21 cellular contexts compared by ENCODE assay signal in the genomic region with DNA sequence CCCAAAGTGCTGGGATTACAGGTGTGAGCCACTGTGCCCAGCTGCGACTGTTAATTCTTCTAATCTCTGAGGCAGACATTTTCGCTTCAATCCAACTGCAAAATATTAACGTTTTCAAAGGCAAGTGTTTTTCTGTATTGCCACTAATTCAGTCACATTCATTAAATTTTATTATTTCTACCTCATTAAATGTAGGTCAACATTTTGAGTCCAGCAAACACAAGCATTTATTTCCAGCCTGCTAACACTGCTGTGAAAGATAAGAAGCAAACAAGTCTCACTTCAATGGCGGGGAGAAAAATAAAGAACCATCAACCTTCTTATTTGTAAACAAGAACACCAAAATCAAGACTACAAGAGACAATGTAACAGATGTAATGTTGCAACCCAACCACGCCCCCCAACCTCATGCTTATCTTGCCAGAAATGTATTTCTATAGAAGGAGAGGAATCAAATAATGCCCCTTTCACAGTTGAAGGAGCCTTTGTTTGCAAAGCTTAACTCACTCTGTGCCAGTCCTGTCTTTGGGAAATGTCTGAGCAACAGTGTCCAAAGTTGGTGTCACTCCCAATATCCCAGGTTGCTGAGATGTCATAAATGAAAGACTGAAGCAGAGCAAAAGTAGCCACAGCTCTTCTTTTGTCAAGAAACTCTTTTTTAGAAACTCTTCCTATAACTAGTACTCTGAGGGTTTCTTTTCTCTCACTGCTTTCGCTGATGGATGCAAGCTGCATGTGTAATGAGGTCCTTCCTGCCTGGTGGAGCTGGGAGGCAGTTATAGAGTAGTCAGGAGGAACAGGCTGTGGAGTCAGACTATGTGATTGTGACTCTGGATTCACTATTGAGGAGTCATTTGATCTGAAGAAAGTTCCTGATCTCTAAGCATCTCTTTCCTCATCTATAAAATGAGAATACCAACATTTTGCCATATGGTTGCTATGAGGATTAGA. TPM values are rescaled to one million over a fixed set of nuclear protein-coding genes. Genes with fewer than 3 reads are reported as not detected.
A peak's percentile ranks its signal among the peaks of the same experiment; 100 is the strongest.
DNase-seq lines count a peak whose midpoint lies in the region; ATAC-seq, FAIRE-seq and TF ChIP-seq lines count a peak whose summit lies in the region.
"Had no signal": no experiment of that assay in that cellular context is flagged by ENCODE, and none has a peak within 500 bp of the region (broad histone marks: within the 10 kb centered on the region; RNA-seq: fewer than 3 reads in every experiment).

No MANE protein-coding gene starts in this region.

- peak in 3 of 56 donors; percentile 7 to 11 (median 9) for TF ChIP-seq CTCF in dorsolateral prefrontal cortex (IDR thresholded peaks at IDR 0.05 in 54 of 56, conservative IDR thresholded peaks at IDR 0.05 in 2 of 56; ENCODE audit: low read depth in 1 of 56, partially characterized antibody in 56 of 56)

- peaks cover 38 to 42% of the 10 kb centered on the region in 2 donors for H3K36me3 Mint-ChIP-seq in CD4-positive, alpha-beta memory T cell
- H3K36me3 Mint-ChIP-seq in natural killer cell treated with Interleukin-12 subunit alpha and Interleukin-12 subunit beta and Interleukin-15 and Interleukin-18, amount 100 ng/mL, for 72 hours: peaks cover 24% of the 10 kb centered on the region

- H3K4me1 Mint-ChIP-seq in CD4-positive, alpha-beta memory T cell: peaks cover 64 to 88% (median 76%) of the 10 kb centered on the region in 4 donors
- peaks cover 62 to 75% of the 10 kb centered on the region in 2 donors for H3K4me1 Mint-ChIP-seq in natural killer cell treated with Interleukin-12 subunit alpha and Interleukin-12 subunit beta and Interleukin-15 and Interleukin-18, amount 100 ng/mL, for 72 hours (ENCODE audit: low read depth in 2 of 2)

- H3K9me3 Mint-ChIP-seq in CD4-positive, alpha-beta memory T cell: no peaks in the 10 kb centered on the region
- no peaks in the 10 kb centered on the region for H3K9me3 Mint-ChIP-seq in natural killer cell treated with Interleukin-12 subunit alpha and Interleukin-12 subunit beta and Interleukin-15 and Interleukin-18, amount 100 ng/mL, for 72 hours

- H3K4me3 Mint-ChIP-seq in CD4-positive, alpha-beta memory T cell: peak overlapping the region in 6 of 8 donors; percentile 11 to 74 (median 45)
- no peak overlapping the region for H3K4me3 Mint-ChIP-seq in natural killer cell treated with Interleukin-12 subunit alpha and Interleukin-12 subunit beta and Interleukin-15 and Interleukin-18, amount 100 ng/mL, for 72 hours
- H3K4me3 Mint-ChIP-seq: B cell had no signal

- H3K9me3 ChIP-seq in CD4-positive, alpha-beta memory T cell (ENCODE audit: control insufficient read depth in 1 of 2, low read length in 2 of 2): no peaks in the 10 kb centered on the region
- H3K9me3 ChIP-seq: thyroid gland had no signal

- peaks cover 87% of the 10 kb centered on the region for H3K4me1 ChIP-seq in CD4-positive, alpha-beta memory T cell (ENCODE audit: insufficient read depth, low read length)
- H3K4me1 ChIP-seq: thyroid gland had no signal

- no peak for ATAC-seq in natural killer cell treated with Interleukin-12 subunit alpha and Interleukin-12 subunit beta and Interleukin-15 and Interleukin-18, amount 100 ng/mL, for 72 hours
- ATAC-seq in GM18873 (IDR thresholded peaks at IDR 0.05; ENCODE audit: low FRiP score, unreplicated experiment) (no peak), GM19395 (IDR thresholded peaks at IDR 0.05; ENCODE audit: unreplicated experiment) (no peak)
- ATAC-seq: Right ventricle myocardium inferior had no signal

- peak overlapping the region in 6 of 7 donors; percentile 37 to 82 (median 58) for H3K27ac Mint-ChIP-seq in CD4-positive, alpha-beta memory T cell
- H3K27ac Mint-ChIP-seq in natural killer cell treated with Interleukin-12 subunit alpha and Interleukin-12 subunit beta and Interleukin-15 and Interleukin-18, amount 100 ng/mL, for 72 hours: peak overlapping the region; percentile 53 to 90
- H3K27ac Mint-ChIP-seq: B cell had no signal

- no peaks in the 10 kb centered on the region for H3K27me3 ChIP-seq in CD4-positive, alpha-beta memory T cell (ENCODE audit: insufficient read depth, low read length)
- H3K27me3 ChIP-seq in dorsolateral prefrontal cortex: no peaks in the 10 kb centered on the region
- H3K27me3 ChIP-seq: thyroid gland had no signal

- intact Hi-C loops in CD4-positive, alpha-beta memory T cell (cut with micrococcal nuclease): no loop called here
- intact Hi-C loops in dorsolateral prefrontal cortex (cut with DNase I): no loop called here

- peak; percentile 36 for FAIRE-seq in GM12892 (lab: Jason Lieb, UNC)

- TF ChIP-seq POLR2A in GM12892 (IDR thresholded peaks at IDR 0.05; ENCODE audit: low read depth, low read length): no peak

- DNase-seq in CD4-positive, alpha-beta memory T cell: no peak
- DNase-seq in GM12892 (ENCODE audit: insufficient read length) (no peak), dorsolateral prefrontal cortex (peak in 2 of 10 donors; percentile 21 to 63)
- DNase-seq in natural killer cell treated with Interleukin-12 subunit alpha and Interleukin-12 subunit beta and Interleukin-15 and Interleukin-18, amount 100 ng/mL, for 72 hours (ENCODE audit: low spot score): no peak
- DNase-seq in stimulated activated CD4-positive, alpha-beta T cell treated with anti-CD3 and anti-CD28 coated beads, Interleukin-4, amount 100 ng/mL, for 24 hours: no peak
- DNase-seq: activated CD4-positive, CD25-positive, alpha-beta regulatory T cell; activated CD8-positive, alpha-beta memory T cell treated with anti-CD3 and anti-CD28 coated beads, Interleukin-2, amount 50 U/mL, for 4 hours; amniotic stem cell; central memory CD4-positive, alpha-beta T cell; DMS 273 treated with DMSO at 0.1 percent for 48 hours; effector CD8-positive, alpha-beta T cell; IMR-90; left colon; NCI-H1930; NCI-H510A; stimulated activated CD4-positive, alpha-beta T cell treated with anti-CD3 and anti-CD28 coated beads, Interleukin-2, amount 100 ng/mL, for 24 hours; thyroid gland had no signal

- CTCF ChIA-PET in CD4-positive, alpha-beta memory T cell (lab: Charles Lee; ENCODE audit: partially characterized antibody): interaction anchor here (0.6 to 1.6 kb wide), 2 partner anchors 32 to 34 kb away, joined by 3 to 4 read pairs; no protein-coding TSS in a partner anchor

- POLR2A ChIA-PET in CD4-positive, alpha-beta memory T cell (lab: Charles Lee; ENCODE audit: partially characterized antibody): interaction anchor here (1.3 kb wide), 1 partner anchor 9 kb away, joined by 6 read pairs; a partner anchor contains a TSS

- no peak overlapping the region for H3K27ac ChIP-seq in CD4-positive, alpha-beta memory T cell (ENCODE audit: low read depth, low read length)
- peak overlapping the region in 58 of 59 donors; percentile 22 to 98 (median 82) for H3K27ac ChIP-seq in dorsolateral prefrontal cortex
- H3K27ac ChIP-seq: thyroid gland had no signal

- no peak overlapping the region for H3K4me3 ChIP-seq in CD4-positive, alpha-beta memory T cell (ENCODE audit: low read length in 2 of 2)
- peak overlapping the region in 37 of 59 donors; percentile 1 to 55 (median 22) for H3K4me3 ChIP-seq in dorsolateral prefrontal cortex
- H3K4me3 ChIP-seq: thyroid gland had no signal

- no peaks in the 10 kb centered on the region for H3K36me3 ChIP-seq in CD4-positive, alpha-beta memory T cell (ENCODE audit: insufficient read depth, low read length)
- H3K36me3 ChIP-seq: thyroid gland had no signal

- no peaks in the 10 kb centered on the region for H3K27me3 Mint-ChIP-seq in CD4-positive, alpha-beta memory T cell
- H3K27me3 Mint-ChIP-seq in natural killer cell treated with Interleukin-12 subunit alpha and Interleukin-12 subunit beta and Interleukin-15 and Interleukin-18, amount 100 ng/mL, for 72 hours: no peaks in the 10 kb centered on the region
- H3K27me3 Mint-ChIP-seq: B cell had no signal

RNA-seq across cellular contexts. Expression of a gene that starts 8.6 kb away (rescaled TPM):
- total RNA-seq in CD4-positive, alpha-beta memory T cell: 100 to 1,000 TPM; 180 to 186 TPM
- polyA plus RNA-seq in CD4-positive, alpha-beta memory T cell: 10 to 100 TPM; 26.0 to 69.9 TPM
- polyA plus RNA-seq in GM12892 (2012; ENCODE audit: missing spikeins): 36.6 TPM
- 100 to 1,000 TPM in 48 of 120 experiments, 10 to 100 TPM in 72; 24.3 to 264 (median 89.2) TPM for total RNA-seq in dorsolateral prefrontal cortex
- total RNA-seq in natural killer cell treated with Interleukin-12 subunit alpha and Interleukin-12 subunit beta and Interleukin-15 and Interleukin-18, amount 100 ng/mL, for 72 hours: 100 to 1,000 TPM; 334 to 378 TPM

Comparison
In these comparisons a context has a peak if more than half of its experiments do, and no peak if none do; other contexts are left out.
1. H3K4me3 ChIP-seq: peak in dorsolateral prefrontal cortex (37 of 59); none in CD4-positive, alpha-beta memory T cell (0 of 2).